ENCODE assay signal across 16 cellular contexts in the genomic region with DNA sequence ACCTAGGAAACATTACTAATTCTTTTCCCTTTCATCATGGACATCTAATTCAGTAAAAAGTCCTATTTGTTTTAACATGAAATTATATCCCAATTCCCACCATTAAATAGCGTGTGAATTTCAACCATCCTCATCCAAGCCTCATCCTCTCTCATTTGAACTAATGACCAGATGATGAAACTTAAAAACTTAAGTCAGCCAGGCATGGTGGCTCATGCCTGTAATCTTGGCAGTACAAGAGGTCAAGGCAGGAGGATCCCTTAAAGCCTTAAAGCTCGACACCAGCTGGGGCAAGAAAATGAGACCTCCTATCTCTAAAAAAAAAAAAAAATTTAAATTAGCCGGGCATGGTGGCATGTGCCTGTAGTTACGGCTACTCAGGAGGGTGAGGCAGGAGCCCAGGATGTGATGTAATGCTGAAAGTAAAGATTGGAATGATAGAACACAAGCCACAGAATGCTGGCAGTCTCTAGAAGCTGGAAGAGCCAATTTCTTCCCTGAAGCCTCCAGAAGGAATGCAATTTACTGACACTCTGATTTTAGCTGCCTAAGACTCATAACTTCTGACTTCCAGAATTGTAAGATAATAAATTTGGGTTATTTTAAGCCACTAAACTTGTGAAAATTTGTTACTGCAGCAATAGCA. TPM values are rescaled to one million over a fixed set of nuclear protein-coding genes. Genes with fewer than 3 reads are reported as not detected.
A peak's percentile ranks its signal among the peaks of the same experiment; 100 is the strongest.
DNase-seq lines count a peak whose midpoint lies in the region; ATAC-seq and TF ChIP-seq lines count a peak whose summit lies in the region.
"Had no signal": no experiment of that assay in that cellular context is flagged by ENCODE, and none has a peak within 500 bp of the region (broad histone marks: within the 10 kb centered on the region; RNA-seq: fewer than 3 reads in every experiment).

No MANE protein-coding gene starts in this region.

- no peaks in the 10 kb centered on the region for H3K79me1 ChIP-seq in neuronal stem cell (ENCODE audit: low read depth, low read length)

- no peak overlapping the region for H3K4me2 ChIP-seq in neuronal stem cell (ENCODE audit: insufficient read depth, low read length, poor library complexity, severe bottlenecking)

- H2BK15ac ChIP-seq in neuronal stem cell (ENCODE audit: low read length), result no peak overlapping the region

- H3K4me3 Mint-ChIP-seq in activated T-cell treated with anti-CD3 and anti-CD28 coated beads, Interleukin-2, amount 50 U/mL, for 72 hours, result no peak overlapping the region
- no peak overlapping the region for H3K4me3 Mint-ChIP-seq in activated T-cell treated with anti-CD3 and anti-CD28 coated beads, Interleukin-2, amount 50 U/mL, for 24 hours
- H3K4me3 Mint-ChIP-seq in chondrocyte (ENCODE audit: unreplicated experiment), result no peak overlapping the region
- H3K4me3 Mint-ChIP-seq: activated naive CD4-positive, alpha-beta T cell treated with anti-CD3 and anti-CD28 coated beads for 36 hours; IgD-negative memory B cell had no signal

- no peaks in the 10 kb centered on the region for H3K4me1 Mint-ChIP-seq in activated T-cell treated with anti-CD3 and anti-CD28 coated beads, Interleukin-2, amount 50 U/mL, for 72 hours (ENCODE audit: low read depth)
- no peaks in the 10 kb centered on the region for H3K4me1 Mint-ChIP-seq in activated T-cell treated with anti-CD3 and anti-CD28 coated beads, Interleukin-2, amount 50 U/mL, for 24 hours (ENCODE audit: low read depth)
- no peaks in the 10 kb centered on the region for H3K4me1 Mint-ChIP-seq in chondrocyte (ENCODE audit: low read depth)
- H3K4me1 Mint-ChIP-seq: IgD-negative memory B cell had no signal

- no peak overlapping the region for H3K9ac ChIP-seq in neuronal stem cell (ENCODE audit: low read depth, low read length, poor library complexity)

- H3K9me3 ChIP-seq in RWPE2 (ENCODE audit: severe bottlenecking) (no peaks in the 10 kb centered on the region), neuronal stem cell (replicated peaks in 1 of 2; ENCODE audit: control insufficient read depth in 2 of 2, insufficient read depth in 1 of 2, low read depth in 1 of 2, low read length in 2 of 2) (no peaks in the 10 kb centered on the region)
- H3K9me3 ChIP-seq: SJCRH30, tibial artery had no signal

- ATAC-seq in activated T-cell treated with anti-CD3 and anti-CD28 coated beads, Interleukin-2, amount 50 U/mL, for 72 hours (replicated peaks in 1 of 2), result no peak
- ATAC-seq in RWPE2 (ENCODE audit: low read depth) (peak; percentile 73), sciatic nerve (peak; percentile 95), HG03108 (IDR thresholded peaks at IDR 0.05; ENCODE audit: unreplicated experiment) (no peak)
- ATAC-seq: esophagus mucosa had no signal

- no peak overlapping the region for H3K27ac ChIP-seq in RWPE2 (ENCODE audit: poor library complexity, severe bottlenecking)
- no peak overlapping the region for H3K27ac ChIP-seq in neuronal stem cell (replicated peaks; ENCODE audit: low read length)
- H3K27ac ChIP-seq: SJCRH30, tibial artery had no signal

- H3K4me3 ChIP-seq in RWPE2 (ENCODE audit: severe bottlenecking) (no peak overlapping the region), fibroblast of mammary gland (ENCODE audit: control insufficient read depth, low read depth, low read length) (no peak overlapping the region), neuronal stem cell (ENCODE audit: low read length in 2 of 2) (no peak overlapping the region)
- H3K4me3 ChIP-seq: SJCRH30, tibial artery had no signal

- TF ChIP-seq CTCF in RWPE2 (IDR thresholded peaks at IDR 0.05; ENCODE audit: poor library complexity, severe bottlenecking), result no peak
- TF ChIP-seq CTCF in fibroblast of mammary gland (conservative IDR thresholded peaks at IDR 0.05; ENCODE audit: control insufficient read depth, insufficient read depth, low read depth, low read length), result no peak
- TF ChIP-seq CTCF in chondrocyte (IDR thresholded peaks at IDR 0.05), result no peak

- no peaks in the 10 kb centered on the region for H3K9me3 Mint-ChIP-seq in activated T-cell treated with anti-CD3 and anti-CD28 coated beads, Interleukin-2, amount 50 U/mL, for 72 hours
- no peaks in the 10 kb centered on the region for H3K9me3 Mint-ChIP-seq in activated T-cell treated with anti-CD3 and anti-CD28 coated beads, Interleukin-2, amount 50 U/mL, for 24 hours
- no peaks in the 10 kb centered on the region for H3K9me3 Mint-ChIP-seq in chondrocyte (ENCODE audit: low read depth)
- H3K9me3 Mint-ChIP-seq: activated naive CD4-positive, alpha-beta T cell treated with anti-CD3 and anti-CD28 coated beads for 36 hours; IgD-negative memory B cell had no signal

- H2BK120ac ChIP-seq in neuronal stem cell (ENCODE audit: low read depth, low read length), result no peak overlapping the region

- peak overlapping the region; percentile 50 for H3K27ac Mint-ChIP-seq in activated T-cell treated with anti-CD3 and anti-CD28 coated beads, Interleukin-2, amount 50 U/mL, for 72 hours
- H3K27ac Mint-ChIP-seq in activated T-cell treated with anti-CD3 and anti-CD28 coated beads, Interleukin-2, amount 50 U/mL, for 24 hours, result no peak overlapping the region
- no peak overlapping the region for H3K27ac Mint-ChIP-seq in chondrocyte (ENCODE audit: unreplicated experiment)
- H3K27ac Mint-ChIP-seq: activated naive CD4-positive, alpha-beta T cell treated with anti-CD3 and anti-CD28 coated beads for 36 hours; IgD-negative memory B cell had no signal

- no peak overlapping the region for H3K23ac ChIP-seq in neuronal stem cell (ENCODE audit: low read depth, low read length, poor library complexity)

- peaks cover 11% of the 10 kb centered on the region for H3K27me3 Mint-ChIP-seq in activated T-cell treated with anti-CD3 and anti-CD28 coated beads, Interleukin-2, amount 50 U/mL, for 72 hours (ENCODE audit: low read depth)
- H3K27me3 Mint-ChIP-seq in activated T-cell treated with anti-CD3 and anti-CD28 coated beads, Interleukin-2, amount 50 U/mL, for 24 hours, result peaks cover 5% of the 10 kb centered on the region
- peaks cover 6% of the 10 kb centered on the region for H3K27me3 Mint-ChIP-seq in chondrocyte (ENCODE audit: low read depth)
- H3K27me3 Mint-ChIP-seq: IgD-negative memory B cell had no signal

- H4K91ac ChIP-seq in neuronal stem cell (ENCODE audit: low read depth, low read length, poor library complexity), result no peak overlapping the region

- no peak overlapping the region for H2BK12ac ChIP-seq in neuronal stem cell (ENCODE audit: low read length)

- no peak for DNase-seq in activated T-cell treated with anti-CD3 and anti-CD28 coated beads, Interleukin-2, amount 50 U/mL, for 72 hours
- no peak for DNase-seq in activated T-cell treated with anti-CD3 and anti-CD28 coated beads, Interleukin-2, amount 50 U/mL, for 24 hours
- no peak for DNase-seq in RWPE2 (ENCODE audit: low spot score)
- DNase-seq in fibroblast of mammary gland (ENCODE audit: low read depth), result peak; percentile 55
- DNase-seq in sciatic nerve (ENCODE audit: low spot score), result no peak
- DNase-seq in chondrocyte (ENCODE audit: low spot score), result no peak
- no peak for DNase-seq in neuronal stem cell (ENCODE audit: low spot score)
- DNase-seq: 8988T; activated naive CD4-positive, alpha-beta T cell treated with anti-CD3 and anti-CD28 coated beads for 36 hours; NCI-H1436; NCI-H69; SJCRH30; tibial artery had no signal

- H3K4me1 ChIP-seq in RWPE2 (ENCODE audit: insufficient read depth, poor library complexity, severe bottlenecking) (no peaks in the 10 kb centered on the region), neuronal stem cell (ENCODE audit: control insufficient read depth in 2 of 2, insufficient read depth in 1 of 2, low read depth in 1 of 2, low read length in 2 of 2) (no peaks in the 10 kb centered on the region)
- H3K4me1 ChIP-seq: SJCRH30, tibial artery had no signal

- H3K4ac ChIP-seq in neuronal stem cell (ENCODE audit: low read length), result no peak overlapping the region

- H3K27me3 ChIP-seq in RWPE2 (ENCODE audit: insufficient read depth, poor library complexity, severe bottlenecking), result no peaks in the 10 kb centered on the region
- H3K27me3 ChIP-seq in neuronal stem cell (ENCODE audit: control insufficient read depth in 3 of 3, insufficient read depth in 3 of 3, low read depth in 1 of 3, low read length in 3 of 3), result no peaks in the 10 kb centered on the region
- H3K27me3 ChIP-seq: SJCRH30, tibial artery had no signal

- no peak overlapping the region for H4K8ac ChIP-seq in neuronal stem cell (ENCODE audit: low read depth, low read length)

- H3K36me3 ChIP-seq in RWPE2 (ENCODE audit: low read depth) (no peaks in the 10 kb centered on the region), neuronal stem cell (replicated peaks in 1 of 2; ENCODE audit: control insufficient read depth in 2 of 2, insufficient read depth in 2 of 2, low read length in 2 of 2) (no peaks in the 10 kb centered on the region)
- H3K36me3 ChIP-seq: SJCRH30, tibial artery had no signal

- no peak overlapping the region for H2BK5ac ChIP-seq in neuronal stem cell (ENCODE audit: low read length)

- no CpG with 5 or more reads among the region's 4 CpGs for WGBS in neuronal stem cell (ENCODE audit: extremely low coverage in 2 of 2, insufficient read length in 2 of 2, insufficient replicate concordance in 1 of 2), 2 donors

- no peak overlapping the region for H2AK5ac ChIP-seq in neuronal stem cell (ENCODE audit: low read depth, low read length)

- intact Hi-C loops in sciatic nerve (cut with DNase I), result no loop called here

- no peak overlapping the region for H3K18ac ChIP-seq in neuronal stem cell (ENCODE audit: low read length)

- no peak overlapping the region for H2AFZ ChIP-seq in neuronal stem cell (ENCODE audit: low read length)

- no peak overlapping the region for H3K14ac ChIP-seq in neuronal stem cell (ENCODE audit: low read length)

- no peaks in the 10 kb centered on the region for H3K36me3 Mint-ChIP-seq in activated T-cell treated with anti-CD3 and anti-CD28 coated beads, Interleukin-2, amount 50 U/mL, for 72 hours (ENCODE audit: insufficient read depth in 2 of 2)
- H3K36me3 Mint-ChIP-seq in activated T-cell treated with anti-CD3 and anti-CD28 coated beads, Interleukin-2, amount 50 U/mL, for 24 hours (ENCODE audit: low read depth), result no peaks in the 10 kb centered on the region
- H3K36me3 Mint-ChIP-seq in chondrocyte (ENCODE audit: low read depth), result no peaks in the 10 kb centered on the region
- H3K36me3 Mint-ChIP-seq: IgD-negative memory B cell had no signal

RNA-seq across cellular contexts. Expression of gene HAO1, which starts 27.1 kb away (rescaled TPM):
- total RNA-seq in activated T-cell treated with anti-CD3 and anti-CD28 coated beads, Interleukin-2, amount 50 U/mL, for 72 hours, result not detected
- total RNA-seq in sciatic nerve (not detected), chondrocyte (not detected in 3 replicates)
- not detected for polyA plus RNA-seq in neuronal stem cell (2013, experiment 1 of 2)
- not detected for polyA plus RNA-seq in neuronal stem cell (2013, experiment 2 of 2)
- total RNA-seq: activated naive CD4-positive, alpha-beta T cell treated with anti-CD3 and anti-CD28 coated beads for 36 hours; esophagus mucosa; SJCRH30 had no signal
- polyA plus RNA-seq: IgD-negative memory B cell had no signal

RNA-seq across cellular contexts. Expression of gene TMX4, which starts 52.2 kb away (rescaled TPM):
- total RNA-seq in activated T-cell treated with anti-CD3 and anti-CD28 coated beads, Interleukin-2, amount 50 U/mL, for 72 hours, result 10 to 100 TPM; 36.9 to 42.5 TPM
- total RNA-seq in sciatic nerve (72.5 TPM), chondrocyte (24.4 to 33.9 TPM (median 25.7 TPM) in 3 replicates)
- 12.0 TPM for polyA plus RNA-seq in neuronal stem cell (2013, experiment 1 of 2)
- 11.9 TPM for polyA plus RNA-seq in neuronal stem cell (2013, experiment 2 of 2)

Comparison
In these comparisons a context has a peak if more than half of its experiments do, and no peak if none do; other contexts are left out.
1. ATAC-seq: peak in RWPE2 (single experiment) and sciatic nerve (single experiment); none in activated T-cell treated with anti-CD3 and anti-CD28 coated beads, Interleukin-2, amount 50 U/mL, for 72 hours (0 of 2) and HG03108 (single experiment).